8 cellular contexts compared by ENCODE assay signal in genomic region chr9:127803507-127804352, GRCh38. TPM values are rescaled to one million over a fixed set of nuclear protein-coding genes. Genes with fewer than 3 reads are reported as not detected.
DNase-seq lines count a peak whose midpoint lies in the region; ATAC-seq and TF ChIP-seq lines count a peak whose summit lies in the region.

No MANE protein-coding gene starts in this region.

- no peaks in the 10 kb centered on the region for H3K27me3 ChIP-seq in mesenchymal stem cell (ENCODE audit: control insufficient read depth in 1 of 2, insufficient read depth in 1 of 2, low read length in 2 of 2)
- no peaks in the 10 kb centered on the region for H3K27me3 ChIP-seq in upper lobe of left lung

- H3K9me3 Mint-ChIP-seq in activated CD8-positive, alpha-beta memory T cell treated with anti-CD3 and anti-CD28 coated beads, Interleukin-2, amount 10 ng/mL, durations not matched to agents 7 days and 5 days (ENCODE audit: low read depth) = no peaks in the 10 kb centered on the region
- H3K9me3 Mint-ChIP-seq in chondrocyte (ENCODE audit: low read depth) = no peaks in the 10 kb centered on the region

- TF ChIP-seq EP300 in upper lobe of left lung (IDR thresholded peaks at IDR 0.05) = no peak

- peaks cover 16% of the 10 kb centered on the region for H3K4me1 ChIP-seq in mesenchymal stem cell (ENCODE audit: control insufficient read depth, insufficient read depth, low read depth, low read length)
- peaks cover 28 to 39% (median 31%) of the 10 kb centered on the region in 4 donors for H3K4me1 ChIP-seq in upper lobe of left lung

- H3K27ac Mint-ChIP-seq in activated CD8-positive, alpha-beta memory T cell treated with anti-CD3 and anti-CD28 coated beads, Interleukin-2, amount 10 ng/mL, durations not matched to agents 7 days and 5 days = peak overlapping the region; percentile 94
- peak overlapping the region; percentile 95 for H3K27ac Mint-ChIP-seq in chondrocyte (ENCODE audit: unreplicated experiment)

- no peak overlapping the region for H2AFZ ChIP-seq in mesenchymal stem cell (ENCODE audit: low read depth, low read length)

- WGBS in mesenchymal stem cell = 74% methylated on average over 15 of the region's 18 CpGs
- WGBS in upper lobe of left lung, 2 donors = 36 to 37% methylated on average over 14 to 17 of the region's 18 CpGs

- peaks cover 36 to 43% of the 10 kb centered on the region in 2 experiments for H3K36me3 ChIP-seq in mesenchymal stem cell (ENCODE audit: control insufficient read depth in 1 of 2, insufficient read depth in 2 of 2, low read depth in 1 of 2, low read length in 2 of 2)
- peaks cover 8 to 46% (median 26%) of the 10 kb centered on the region in 4 donors for H3K36me3 ChIP-seq in upper lobe of left lung

- peak overlapping the region in 1 of 2 experiments; percentile 67 for H3K23ac ChIP-seq in mesenchymal stem cell (ENCODE audit: low read length in 2 of 2)

- peaks cover 11% of the 10 kb centered on the region for H3K36me3 Mint-ChIP-seq in activated CD8-positive, alpha-beta memory T cell treated with anti-CD3 and anti-CD28 coated beads, Interleukin-2, amount 10 ng/mL, durations not matched to agents 7 days and 5 days
- H3K36me3 Mint-ChIP-seq in chondrocyte (ENCODE audit: low read depth) = peaks cover 6% of the 10 kb centered on the region

- CTCF ChIA-PET in activated CD8-positive, alpha-beta memory T cell treated with anti-CD3 and anti-CD28 coated beads, Interleukin-2, amount 10 ng/mL, durations not matched to agents 7 days and 5 days (lab: Charles Lee) = interaction anchor here (1.2 to 5.3 kb wide), 5 partner anchors 11 to 66 kb away, joined by 3 to 30 read pairs (median 6); partner anchors contain the start of gene CDK9

- peak overlapping the region; percentile 95 for H3K4me3 Mint-ChIP-seq in activated CD8-positive, alpha-beta memory T cell treated with anti-CD3 and anti-CD28 coated beads, Interleukin-2, amount 10 ng/mL, durations not matched to agents 7 days and 5 days
- H3K4me3 Mint-ChIP-seq in chondrocyte (ENCODE audit: unreplicated experiment) = peak overlapping the region; percentile 95

- peak overlapping the region; percentile 0 to 89 for H3K18ac ChIP-seq in mesenchymal stem cell (ENCODE audit: low read depth in 1 of 2, low read length in 2 of 2)

- peak overlapping the region in 1 of 2 experiments; percentile 88 for H3K14ac ChIP-seq in mesenchymal stem cell (ENCODE audit: low read length in 2 of 2)

- H3K4ac ChIP-seq in mesenchymal stem cell (ENCODE audit: low read depth in 1 of 2, low read length in 2 of 2) = peak overlapping the region; percentile 1 to 96

- H2BK12ac ChIP-seq in mesenchymal stem cell (ENCODE audit: low read length in 2 of 2) = peak overlapping the region in 1 of 2 experiments; percentile 91

- H3K9me3 ChIP-seq in mesenchymal stem cell (ENCODE audit: control insufficient read depth, low read length) (no peaks in the 10 kb centered on the region), upper lobe of left lung (no peaks in the 10 kb centered on the region)

- peak in 1 of 4 donors; percentile 7 for TF ChIP-seq POLR2A in upper lobe of left lung (IDR thresholded peaks at IDR 0.05)

- peak; percentile 56 for DNase-seq in activated CD8-positive, alpha-beta memory T cell treated with anti-CD3 and anti-CD28 coated beads, Interleukin-2, amount 10 ng/mL, durations not matched to agents 7 days and 5 days
- DNase-seq in activated CD8-positive, alpha-beta memory T cell treated with anti-CD3 and anti-CD28 coated beads, Interleukin-2, amount 50 U/mL, for 48 hours = no peak
- peak; percentile 82 for DNase-seq in RKO (ENCODE audit: low spot score)
- no peak for DNase-seq in chondrocyte (ENCODE audit: low spot score)
- peak; percentile 30 for DNase-seq in mesenchymal stem cell
- peak; percentile 41 to 70 for DNase-seq in upper lobe of left lung

- no peak for ATAC-seq in activated CD8-positive, alpha-beta memory T cell treated with anti-CD3 and anti-CD28 coated beads, Interleukin-2, amount 10 ng/mL, durations not matched to agents 7 days and 5 days
- ATAC-seq in upper lobe of left lung (ENCODE audit: low FRiP score in 2 of 2) (peak in 1 of 2 donors; percentile 41), GM21576 (IDR thresholded peaks at IDR 0.05; ENCODE audit: unreplicated experiment) (no peak), HG03378 (IDR thresholded peaks at IDR 0.05; ENCODE audit: unreplicated experiment) (no peak)

- H2BK120ac ChIP-seq in mesenchymal stem cell (ENCODE audit: low read depth, low read length) = no peak overlapping the region

- peaks cover 20% of the 10 kb centered on the region for H3K79me1 ChIP-seq in mesenchymal stem cell (replicated peaks; ENCODE audit: low read length, poor library complexity, severe bottlenecking)

- peaks cover 23% of the 10 kb centered on the region for H3K4me1 Mint-ChIP-seq in activated CD8-positive, alpha-beta memory T cell treated with anti-CD3 and anti-CD28 coated beads, Interleukin-2, amount 10 ng/mL, durations not matched to agents 7 days and 5 days
- peaks cover 27% of the 10 kb centered on the region for H3K4me1 Mint-ChIP-seq in chondrocyte (ENCODE audit: low read depth)

- peak overlapping the region; percentile 99 for H3K9ac ChIP-seq in mesenchymal stem cell (ENCODE audit: low read length)

- peak overlapping the region; percentile 78 for H2AK5ac ChIP-seq in mesenchymal stem cell (ENCODE audit: low read length, severe bottlenecking)

- peak overlapping the region; percentile 86 to 97 for H3K4me3 ChIP-seq in mesenchymal stem cell (ENCODE audit: insufficient read depth in 1 of 2, low read depth in 1 of 2, low read length in 2 of 2)
- H3K4me3 ChIP-seq in upper lobe of left lung = peak overlapping the region; percentile 42 to 91 (median 80)

- peak overlapping the region; percentile 80 for H3K27ac ChIP-seq in mesenchymal stem cell (ENCODE audit: low read length, poor library complexity, severe bottlenecking)
- peak overlapping the region; percentile 94 to 96 (median 95) for H3K27ac ChIP-seq in upper lobe of left lung

- no peaks in the 10 kb centered on the region for H3K27me3 Mint-ChIP-seq in activated CD8-positive, alpha-beta memory T cell treated with anti-CD3 and anti-CD28 coated beads, Interleukin-2, amount 10 ng/mL, durations not matched to agents 7 days and 5 days
- no peaks in the 10 kb centered on the region for H3K27me3 Mint-ChIP-seq in chondrocyte (ENCODE audit: low read depth)

- H3K4me2 ChIP-seq in mesenchymal stem cell (ENCODE audit: low read length, poor library complexity, severe bottlenecking) = peak overlapping the region; percentile 87

- no peak for TF ChIP-seq CTCF in chondrocyte (IDR thresholded peaks at IDR 0.05)
- no peak for TF ChIP-seq CTCF in upper lobe of left lung (IDR thresholded peaks at IDR 0.05)

- H2BK15ac ChIP-seq in mesenchymal stem cell (ENCODE audit: low read depth, poor library complexity, severe bottlenecking) = peak overlapping the region; percentile 52

- peak overlapping the region; percentile 89 for H4K91ac ChIP-seq in mesenchymal stem cell (ENCODE audit: low read length)

- peak overlapping the region; percentile 59 for H4K8ac ChIP-seq in mesenchymal stem cell (ENCODE audit: low read length)

- peak overlapping the region; percentile 11 for H2BK5ac ChIP-seq in mesenchymal stem cell (ENCODE audit: low read depth, low read length, poor library complexity, severe bottlenecking)

RNA-seq across cellular contexts. Expression of gene FPGS, which starts 1.0 kb away (rescaled TPM):
- total RNA-seq in activated CD8-positive, alpha-beta memory T cell treated with anti-CD3 and anti-CD28 coated beads, Interleukin-2, amount 10 ng/mL, durations not matched to agents 7 days and 5 days = 100 to 1,000 TPM; 109 to 117 TPM
- total RNA-seq in chondrocyte (50.8 to 52.8 TPM (median 50.8 TPM) in 3 replicates), upper lobe of left lung (100 to 1,000 TPM in 2 of 6 donors, 10 to 100 TPM in 4; 85.1 to 337 (median 95.5) TPM)
- polyA plus RNA-seq in mesenchymal stem cell (2013, experiment 1 of 2) = 31.6 TPM
- 30.7 TPM for polyA plus RNA-seq in mesenchymal stem cell (2013, experiment 2 of 2)

RNA-seq across cellular contexts. Expression of gene CDK9, which starts 17.9 kb away (rescaled TPM):
- 100 to 1,000 TPM; 120 to 128 TPM for total RNA-seq in activated CD8-positive, alpha-beta memory T cell treated with anti-CD3 and anti-CD28 coated beads, Interleukin-2, amount 10 ng/mL, durations not matched to agents 7 days and 5 days
- total RNA-seq in chondrocyte (54.9 to 67.6 TPM (median 60.3 TPM) in 3 replicates), upper lobe of left lung (100 to 1,000 TPM in 3 of 6 donors, 10 to 100 TPM in 3; 69.8 to 168 (median 106) TPM)
- 44.3 TPM for polyA plus RNA-seq in mesenchymal stem cell (2013, experiment 1 of 2)
- polyA plus RNA-seq in mesenchymal stem cell (2013, experiment 2 of 2) = 43.0 TPM

RNA-seq across cellular contexts. Expression of gene SH2D3C, which starts 25.3 kb away (rescaled TPM):
- total RNA-seq in activated CD8-positive, alpha-beta memory T cell treated with anti-CD3 and anti-CD28 coated beads, Interleukin-2, amount 10 ng/mL, durations not matched to agents 7 days and 5 days = 10 to 100 TPM; 75.2 to 87.8 TPM
- 2.5 to 9.9 TPM (median 9.4 TPM) in 3 replicates for total RNA-seq in chondrocyte
- 0.57 TPM for polyA plus RNA-seq in mesenchymal stem cell (2013, experiment 1 of 2)
- 0.58 TPM for polyA plus RNA-seq in mesenchymal stem cell (2013, experiment 2 of 2)
- total RNA-seq in upper lobe of left lung = 10 to 100 TPM; 17.5 to 90.4 (median 37.5) TPM

RNA-seq across cellular contexts. Expression of gene ENG, which starts 50.7 kb away (rescaled TPM):
- 10 to 100 TPM; 18.4 to 21.3 TPM for total RNA-seq in activated CD8-positive, alpha-beta memory T cell treated with anti-CD3 and anti-CD28 coated beads, Interleukin-2, amount 10 ng/mL, durations not matched to agents 7 days and 5 days
- total RNA-seq in chondrocyte (81.3 to 101 TPM (median 89.5 TPM) in 3 replicates), upper lobe of left lung (100 to 1,000 TPM in 4 of 6 donors, 10 to 100 TPM in 2; 45.7 to 378 (median 178) TPM)
- 287 TPM for polyA plus RNA-seq in mesenchymal stem cell (2013, experiment 1 of 2)
- 284 TPM for polyA plus RNA-seq in mesenchymal stem cell (2013, experiment 2 of 2)

Comparison
In these comparisons a context has a peak if more than half of its experiments do, and no peak if none do; other contexts are left out.
1. DNase-seq: peak in activated CD8-positive, alpha-beta memory T cell treated with anti-CD3 and anti-CD28 coated beads, Interleukin-2, amount 10 ng/mL, durations not matched to agents 7 days and 5 days (single experiment), RKO (single experiment), mesenchymal stem cell (single experiment) and upper lobe of left lung (2 of 2); none in activated CD8-positive, alpha-beta memory T cell treated with anti-CD3 and anti-CD28 coated beads, Interleukin-2, amount 50 U/mL, for 48 hours (single experiment) and chondrocyte (single experiment).